ENCODE assay signal across 27 cellular contexts in the genomic region with DNA sequence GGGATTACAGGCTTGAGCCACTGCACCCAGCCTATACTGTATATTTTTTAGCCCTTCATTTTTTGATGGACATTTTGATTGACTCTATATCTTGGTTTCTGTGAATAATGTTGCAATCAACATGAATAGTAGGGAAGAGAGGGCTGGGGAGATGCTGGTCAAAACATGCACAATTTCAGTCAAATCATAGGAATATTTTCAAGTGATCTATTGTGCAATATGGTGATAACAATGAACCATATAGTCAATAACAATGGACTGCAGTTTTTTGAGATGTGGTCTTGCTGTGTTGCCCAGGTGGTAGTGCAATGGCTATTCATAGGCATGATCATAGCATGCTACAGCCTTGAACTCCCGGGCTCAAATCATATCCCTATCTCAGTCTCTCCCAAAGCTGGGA.
"Had no signal": no experiment of that assay in that cellular context is flagged by ENCODE, and none has a peak within 500 bp of the region (broad histone marks: within the 10 kb centered on the region; RNA-seq: fewer than 3 reads in every experiment).

No MANE protein-coding gene starts in this region.

- H3K4me3 ChIP-seq: colonic mucosa, coronary artery, dorsolateral prefrontal cortex, esophagus muscularis mucosa, esophagus squamous epithelium, gastrocnemius medialis, gastroesophageal sphincter, heart left ventricle, heart right ventricle had no signal

- H3K27ac ChIP-seq: colonic mucosa, coronary artery, dorsolateral prefrontal cortex, epithelial cell of prostate, esophagus muscularis mucosa, esophagus squamous epithelium, foreskin keratinocyte, gastrocnemius medialis, gastroesophageal sphincter, heart left ventricle, heart right ventricle had no signal

- H3K27me3 ChIP-seq: colonic mucosa, dorsolateral prefrontal cortex, esophagus muscularis mucosa, esophagus squamous epithelium, foreskin keratinocyte, gastrocnemius medialis, gastroesophageal sphincter, heart left ventricle, heart right ventricle had no signal

- H3K4me3 Mint-ChIP-seq: dendritic cell treated with granulocyte-macrophage colony-stimulating factor and Interleukin-4, amounts not matched to agents 40 ng/mL and 50 ng/mL, for 4 days; effector memory CD8-positive, alpha-beta T cell; endodermal cell had no signal

- H3K27me3 Mint-ChIP-seq: dendritic cell treated with granulocyte-macrophage colony-stimulating factor and Interleukin-4, amounts not matched to agents 40 ng/mL and 50 ng/mL, for 4 days; effector memory CD8-positive, alpha-beta T cell had no signal

- H3K27ac Mint-ChIP-seq: dendritic cell treated with granulocyte-macrophage colony-stimulating factor and Interleukin-4, amounts not matched to agents 40 ng/mL and 50 ng/mL, for 4 days; effector memory CD8-positive, alpha-beta T cell; endodermal cell had no signal

- H3K4me1 Mint-ChIP-seq: endodermal cell had no signal

- H3K9me3 Mint-ChIP-seq: dendritic cell treated with granulocyte-macrophage colony-stimulating factor and Interleukin-4, amounts not matched to agents 40 ng/mL and 50 ng/mL, for 4 days; endodermal cell had no signal

- DNase-seq: colonic mucosa; cortex of kidney; dermis blood vessel endothelial cell; dorsolateral prefrontal cortex; effector CD4-positive, alpha-beta T cell; effector CD8-positive, alpha-beta T cell; effector memory CD4-positive, alpha-beta T cell; effector memory CD8-positive, alpha-beta T cell; endodermal cell; erythroblast; esophagus squamous epithelium; foreskin fibroblast; foreskin keratinocyte; foreskin melanocyte; gastrocnemius medialis; glutamatergic neuron; head of caudate nucleus; heart left ventricle; heart right ventricle had no signal

- H3K4me1 ChIP-seq: colonic mucosa, esophagus muscularis mucosa, esophagus squamous epithelium, foreskin keratinocyte, gastrocnemius medialis, gastroesophageal sphincter, heart left ventricle, heart right ventricle had no signal

- H3K36me3 ChIP-seq: colonic mucosa, esophagus muscularis mucosa, esophagus squamous epithelium, gastrocnemius medialis, gastroesophageal sphincter, heart left ventricle, heart right ventricle had no signal

- ATAC-seq: effector memory CD8-positive, alpha-beta T cell; esophagus mucosa; foreskin keratinocyte; gastrocnemius medialis; gastroesophageal sphincter; heart left ventricle; heart right ventricle had no signal

- FAIRE-seq: endometrium, endothelial cell of umbilical vein had no signal

- H3K9me3 ChIP-seq: colonic mucosa, esophagus muscularis mucosa, esophagus squamous epithelium, gastrocnemius medialis, gastroesophageal sphincter, heart left ventricle, heart right ventricle had no signal
